In genomic region chr10:86929445-86929844, GRCh38 we compare ENCODE assay signal across 25 cellular contexts. TPM values are rescaled to one million over a fixed set of nuclear protein-coding genes. Genes with fewer than 3 reads are reported as not detected.
DNase-seq lines count a peak whose midpoint lies in the region; ATAC-seq and TF ChIP-seq lines count a peak whose summit lies in the region.
"Had no signal": no experiment of that assay in that cellular context is flagged by ENCODE, and none has a peak within 500 bp of the region (broad histone marks: within the 10 kb centered on the region; RNA-seq: fewer than 3 reads in every experiment).

No MANE protein-coding gene starts in this region.

- no peaks in the 10 kb centered on the region for H3K4me1 Mint-ChIP-seq in GM23338
- H3K4me1 Mint-ChIP-seq: IgD-negative memory B cell had no signal

- H3K4me1 ChIP-seq in GM23338 (ENCODE audit: insufficient read depth) (no peaks in the 10 kb centered on the region), gastroesophageal sphincter (peaks cover 0 to 54% (median 0%) of the 10 kb centered on the region in 3 donors), muscle layer of duodenum (ENCODE audit: control insufficient read depth in 1 of 2, insufficient read depth in 2 of 2, low read length in 2 of 2) (peaks cover 0 to 9% of the 10 kb centered on the region in 2 donors), subcutaneous abdominal adipose tissue (ENCODE audit: control insufficient read depth in 5 of 5, insufficient read depth in 5 of 5, low read length in 5 of 5) (peaks cover 6 to 26% (median 21%) of the 10 kb centered on the region in 5 donors), GM23248 (ENCODE audit: insufficient read depth) (peaks cover 9% of the 10 kb centered on the region)
- H3K4me1 ChIP-seq: SJCRH30 had no signal

- H3K27me3 Mint-ChIP-seq in GM23338 (ENCODE audit: insufficient read depth, low read depth, poor library complexity) = peaks cover 13% of the 10 kb centered on the region
- H3K27me3 Mint-ChIP-seq: IgD-negative memory B cell had no signal

- TF ChIP-seq EP300 in gastroesophageal sphincter (IDR thresholded peaks at IDR 0.05) = no peak

- H3K4me3 Mint-ChIP-seq in GM23338 = no peak overlapping the region
- H3K4me3 Mint-ChIP-seq: IgD-negative memory B cell had no signal

- H3K36me3 Mint-ChIP-seq in GM23338 (ENCODE audit: low read depth) = peaks cover 27% of the 10 kb centered on the region

- in situ Hi-C loops in GM23248 (cut with MboI) = no loop called here

- no peaks in the 10 kb centered on the region for H3K9me3 ChIP-seq in gastroesophageal sphincter
- H3K9me3 ChIP-seq in muscle layer of duodenum (ENCODE audit: control insufficient read depth in 1 of 2, low read length in 2 of 2) = no peaks in the 10 kb centered on the region
- no peaks in the 10 kb centered on the region for H3K9me3 ChIP-seq in subcutaneous abdominal adipose tissue (ENCODE audit: control insufficient read depth in 5 of 5, low read length in 5 of 5)
- no peaks in the 10 kb centered on the region for H3K9me3 ChIP-seq in GM23248 (ENCODE audit: low read depth)
- no peaks in the 10 kb centered on the region for H3K9me3 ChIP-seq in WERI-Rb-1 (ENCODE audit: severe bottlenecking)
- H3K9me3 ChIP-seq: SJCRH30 had no signal

- H3K27ac ChIP-seq in GM23338 (ENCODE audit: low read depth) (peak overlapping the region; percentile 28; the same call in 1 of the 2 replicates), gastroesophageal sphincter (peak overlapping the region in 3 of 4 donors; percentile 18 to 61 (median 28)), muscle layer of duodenum (ENCODE audit: low read length) (peak overlapping the region; percentile 52), subcutaneous abdominal adipose tissue (ENCODE audit: low read depth, low read length) (peak overlapping the region; percentile 22), GM23248 (no peak overlapping the region), WERI-Rb-1 (no peak overlapping the region)
- H3K27ac ChIP-seq: HL-60, KMS-11, PC-9, SJCRH30 had no signal

- no peak for TF ChIP-seq POLR2A in gastroesophageal sphincter (IDR thresholded peaks at IDR 0.05)

- H3K36me3 ChIP-seq in GM23338 (ENCODE audit: insufficient read depth) (peaks cover 19% of the 10 kb centered on the region), gastroesophageal sphincter (peaks cover 0 to 43% of the 10 kb centered on the region in 2 donors), muscle layer of duodenum (ENCODE audit: control insufficient read depth in 1 of 2, insufficient read depth in 2 of 2, low read length in 2 of 2) (peaks cover 6 to 10% of the 10 kb centered on the region in 2 donors), subcutaneous abdominal adipose tissue (ENCODE audit: control insufficient read depth in 5 of 5, insufficient read depth in 5 of 5, low read length in 5 of 5) (peaks cover 0 to 27% (median 21%) of the 10 kb centered on the region in 5 donors), GM23248 (ENCODE audit: low read depth) (0 out of 2 replicates have a peak, but pooled peaks cover 8% of the 10 kb centered on the region), WERI-Rb-1 (peaks cover 27% of the 10 kb centered on the region)

- H2AFZ ChIP-seq in GM23338 (no peak overlapping the region), GM23248 (no peak overlapping the region)
- H2AFZ ChIP-seq: PC-9 had no signal

- DNase-seq in GM23338 (ENCODE audit: low spot score) = no peak
- no peak for DNase-seq in LoVo (ENCODE audit: low spot score)
- no peak for DNase-seq in GM23248
- DNase-seq in WERI-Rb-1 = no peak
- DNase-seq: Calu3; DMS153; DND-41; H7; NCI-H1048; NCI-H1417; NCI-H1694 treated with DMSO at 0.1 percent for 48 hours; NCI-H446 treated with DMSO at 0.1 percent for 48 hours; NCI-H526; NCI-H82; NK-92 treated with Interleukin-12 subunit alpha and Interleukin-12 subunit beta, amount 100 ng/mL, for 24 hours; PC-9; SJCRH30 had no signal

- H3K4me2 ChIP-seq in GM23338 (no peak overlapping the region), GM23248 (ENCODE audit: unreplicated experiment) (no peak overlapping the region)
- H3K4me2 ChIP-seq: KMS-11, PC-9 had no signal

- TF ChIP-seq CTCF in GM23338 (conservative IDR thresholded peaks at IDR 0.05; ENCODE audit: low read depth in 2 of 2) = no peak
- no peak for TF ChIP-seq CTCF in gastroesophageal sphincter (IDR thresholded peaks at IDR 0.05)
- TF ChIP-seq CTCF in WERI-Rb-1 (IDR thresholded peaks at IDR 0.05; ENCODE audit: low read depth, low read length) = no peak

- ATAC-seq in GM23338 (no peak), gastroesophageal sphincter (no peak)
- ATAC-seq: Right ventricle myocardium inferior had no signal

- no peaks in the 10 kb centered on the region for H3K79me2 ChIP-seq in GM23338 (replicated peaks; ENCODE audit: insufficient read depth)
- H3K79me2 ChIP-seq in GM23248 (ENCODE audit: insufficient read depth) = no peaks in the 10 kb centered on the region

- H3K9me3 Mint-ChIP-seq in GM23338 = no peaks in the 10 kb centered on the region
- H3K9me3 Mint-ChIP-seq: IgD-negative memory B cell had no signal

- H3K4me3 ChIP-seq in GM23338 = no peak overlapping the region
- no peak overlapping the region for H3K4me3 ChIP-seq in gastroesophageal sphincter
- no peak overlapping the region for H3K4me3 ChIP-seq in muscle layer of duodenum (ENCODE audit: low read depth in 1 of 2, low read length in 2 of 2)
- no peak overlapping the region for H3K4me3 ChIP-seq in subcutaneous abdominal adipose tissue (ENCODE audit: low read depth in 1 of 5, low read length in 5 of 5)
- no peak overlapping the region for H3K4me3 ChIP-seq in GM23248
- H3K4me3 ChIP-seq in WERI-Rb-1 (ENCODE audit: low read depth, low read length) = no peak overlapping the region
- H3K4me3 ChIP-seq: PC-9, SJCRH30 had no signal

- H3K9me2 ChIP-seq in GM23338 (ENCODE audit: insufficient read depth) (no peaks in the 10 kb centered on the region), GM23248 (ENCODE audit: insufficient read depth) (no peaks in the 10 kb centered on the region)

- peaks cover 12% of the 10 kb centered on the region; the same call in 1 of the 2 replicates for H4K20me1 ChIP-seq in GM23338 (replicated peaks; ENCODE audit: insufficient read depth)
- H4K20me1 ChIP-seq in GM23248 (ENCODE audit: insufficient read depth) = no peaks in the 10 kb centered on the region

- H3K9ac ChIP-seq in subcutaneous abdominal adipose tissue (ENCODE audit: low read length in 5 of 5) (peak overlapping the region in 1 of 5 donors; percentile 48), GM23248 (no peak overlapping the region)
- H3K9ac ChIP-seq: KMS-11 had no signal

- H3K27me3 ChIP-seq in GM23338 (ENCODE audit: insufficient read depth) = no peaks in the 10 kb centered on the region
- H3K27me3 ChIP-seq in gastroesophageal sphincter = no peaks in the 10 kb centered on the region
- no peaks in the 10 kb centered on the region for H3K27me3 ChIP-seq in muscle layer of duodenum (ENCODE audit: low read depth, low read length)
- H3K27me3 ChIP-seq in subcutaneous abdominal adipose tissue (ENCODE audit: control insufficient read depth in 5 of 5, insufficient read depth in 4 of 5, low read length in 5 of 5) = no peaks in the 10 kb centered on the region
- H3K27me3 ChIP-seq in GM23248 (replicated peaks; ENCODE audit: insufficient read depth) = no peaks in the 10 kb centered on the region
- H3K27me3 ChIP-seq in WERI-Rb-1 (ENCODE audit: insufficient read depth, low read depth, severe bottlenecking) = no peaks in the 10 kb centered on the region
- H3K27me3 ChIP-seq: SJCRH30 had no signal

- H3K27ac Mint-ChIP-seq in GM23338 = no peak overlapping the region
- H3K27ac Mint-ChIP-seq: IgD-negative memory B cell had no signal

- peaks cover 5% of the 10 kb centered on the region; the same call in 1 of the 2 replicates for H3F3A ChIP-seq in GM23338 (replicated peaks; ENCODE audit: low read depth)
- H3F3A ChIP-seq in GM23248 (ENCODE audit: insufficient read depth) = no peaks in the 10 kb centered on the region

- 14 to 17% methylated on average over 4 to 6 of the region's 6 CpGs for WGBS in gastroesophageal sphincter (ENCODE audit: low coverage in 1 of 2), 2 donors
- 51 to 59% methylated on average over 6 of the region's 6 CpGs for WGBS in GM23248 (ENCODE audit: low coverage in 1 of 2, low lambda C conversion rate in 2 of 2, missing lambda C conversion rate in 2 of 2), 2 experiments

RNA-seq across cellular contexts. Expression of gene MMRN2, which starts 28.0 kb away (rescaled TPM):
- 1.0 and 2.4 TPM in 2 replicates for total RNA-seq in GM23338 (2014; rRNA removed; shearing (Covaris generic))
- polyA plus RNA-seq in GM23338 (2016; fragmentation: Nextera tagmentation; extraction: Ambion mirVana) = 0.32 and 0.70 TPM in 2 replicates
- 10 to 100 TPM; 18.5 to 77.7 (median 42.2) TPM for total RNA-seq in gastroesophageal sphincter
- 4.5 and 7.3 TPM in 2 replicates for total RNA-seq in GM23248 (2014; rRNA removed; shearing (Covaris generic))
- polyA plus RNA-seq in GM23248 (2016; fragmentation: Nextera tagmentation; extraction: Ambion mirVana) = 1.2 and 1.5 TPM in 2 replicates
- total RNA-seq: A172, Calu3 had no signal
- polyA plus RNA-seq: IgD-negative memory B cell had no signal

RNA-seq across cellular contexts. Expression of gene SNCG, which starts 29.0 kb away (rescaled TPM):
- total RNA-seq in GM23338 (2014; rRNA removed; shearing (Covaris generic)) = 4.0 and 9.6 TPM in 2 replicates
- 17.0 and 18.5 TPM in 2 replicates for polyA plus RNA-seq in GM23338 (2016; fragmentation: Nextera tagmentation; extraction: Ambion mirVana)
- total RNA-seq in gastroesophageal sphincter = 100 to 1,000 TPM in 1 of 4 donors, 10 to 100 TPM in 3; 12.8 to 102 (median 33.7) TPM
- 1.2 and 1.8 TPM in 2 replicates for total RNA-seq in GM23248 (2014; rRNA removed; shearing (Covaris generic))
- polyA plus RNA-seq in GM23248 (2016; fragmentation: Nextera tagmentation; extraction: Ambion mirVana) = 2.8 and 3.1 TPM in 2 replicates
- polyA plus RNA-seq: IgD-negative memory B cell had no signal

RNA-seq across cellular contexts. Expression of gene ADIRF, which starts 38.8 kb away (rescaled TPM):
- not detected in 2 replicates for total RNA-seq in GM23338 (2014; rRNA removed; shearing (Covaris generic))
- polyA plus RNA-seq in GM23338 (2016; fragmentation: Nextera tagmentation; extraction: Ambion mirVana) (0.66 and 1.7 TPM in 2 replicates), GM23248 (2016; fragmentation: Nextera tagmentation; extraction: Ambion mirVana) (175 and 184 TPM in 2 replicates)
- 100 to 1,000 TPM in 2 of 4 donors, 10 to 100 TPM in 2; 36.5 to 408 (median 149) TPM for total RNA-seq in gastroesophageal sphincter
- 17.6 and 34.1 TPM in 2 replicates for total RNA-seq in GM23248 (2014; rRNA removed; shearing (Covaris generic))
- total RNA-seq: A172, Calu3, H7 had no signal
- polyA plus RNA-seq: IgD-negative memory B cell had no signal

Comparison
In these comparisons a context has a peak if more than half of its experiments do, and no peak if none do; other contexts are left out.
1. H3K27ac ChIP-seq: peak in GM23338 (single experiment), gastroesophageal sphincter (3 of 4), muscle layer of duodenum (single experiment) and subcutaneous abdominal adipose tissue (single experiment); none in GM23248 (single experiment) and WERI-Rb-1 (single experiment).
2. RNA of gene ADIRF, which starts 38.8 kb away (total RNA-seq): 36.5 to 408 TPM in gastroesophageal sphincter and 17.6 to 34.1 TPM in GM23248; not detected in GM23338; every median in the first group is over 10 times any median in the second.